ENCODE assay signal across 8 cellular contexts in genomic region chrX:102746134-102746584, GRCh38. TPM values are rescaled to one million over a fixed set of nuclear protein-coding genes. Genes with fewer than 3 reads are reported as not detected.
A peak's percentile ranks its signal among the peaks of the same experiment; 100 is the strongest.
DNase-seq lines count a peak whose midpoint lies in the region; ATAC-seq lines count a peak whose summit lies in the region.

No MANE protein-coding gene starts in this region.

- H3K36me3 ChIP-seq in esophagus (ENCODE audit: control insufficient read depth in 2 of 2, insufficient read depth in 2 of 2, low read length in 1 of 2): no peaks in the 10 kb centered on the region

- peak overlapping the region; percentile 82 to 90 (median 85) for H3K4me3 Mint-ChIP-seq in naive B cell

- ATAC-seq in naive B cell (ENCODE audit: low read depth in 2 of 2): peak; percentile 25 to 32
- ATAC-seq in GM21619 (IDR thresholded peaks at IDR 0.05; ENCODE audit: unreplicated experiment): no peak

- H3K4me1 Mint-ChIP-seq in naive B cell: peaks cover 0 to 3% (median 0%) of the 10 kb centered on the region in 3 donors

- no peaks in the 10 kb centered on the region for H3K9me3 ChIP-seq in esophagus (ENCODE audit: control insufficient read depth in 2 of 2, insufficient read depth in 1 of 2, low read depth in 1 of 2, low read length in 1 of 2)

- H3K27ac Mint-ChIP-seq in naive B cell: peak overlapping the region in 1 of 6 donors; percentile 87

- no peak overlapping the region for H3K27ac ChIP-seq in esophagus (ENCODE audit: low read depth in 2 of 2, low read length in 1 of 2)

- H3K4me1 ChIP-seq in esophagus (ENCODE audit: control insufficient read depth in 2 of 2, insufficient read depth in 2 of 2, low read length in 1 of 2): peaks cover 0 to 3% of the 10 kb centered on the region in 2 donors

- whole genome bisulfite sequencing in esophagus, 2 donors: 2 to 22% methylated on average over 35 to 38 of the region's 38 CpGs

- no peaks in the 10 kb centered on the region for H3K27me3 ChIP-seq in esophagus (ENCODE audit: control insufficient read depth in 1 of 2, insufficient read depth in 2 of 2, low read length in 2 of 2)

- DNase-seq in activated CD4-positive, alpha-beta T cell treated with anti-CD3 and anti-CD28 coated beads for 48 hours: peak; percentile 7
- DNase-seq in naive B cell: no peak
- DNase-seq in retina: no peak
- DNase-seq in NCI-H2196 treated with DMSO at 0.1 percent for 48 hours (lab: John Stamatoyannopoulos, UW; ENCODE audit: unreplicated experiment): no peak
- DNase-seq in posterior vena cava (ENCODE audit: low spot score): no peak

- peaks cover 0 to 23% (median 0%) of the 10 kb centered on the region in 3 donors for H3K27me3 Mint-ChIP-seq in naive B cell

- no peaks in the 10 kb centered on the region for H3K36me3 Mint-ChIP-seq in naive B cell

- H3K9me3 Mint-ChIP-seq in naive B cell: no peaks in the 10 kb centered on the region

- H3K4me3 ChIP-seq in GM08714 (ENCODE audit: low read length) (peak overlapping the region; percentile 10; the same call in 1 of the 2 replicates), esophagus (ENCODE audit: low read depth in 1 of 2, low read length in 2 of 2) (peak overlapping the region; percentile 39 to 54)

- intact Hi-C loops in posterior vena cava (cut with DNase I): no loop called here

RNA-seq across cellular contexts. Expression of gene GPRASP3, which starts 25.6 kb away (rescaled TPM):
- polyA plus RNA-seq in esophagus: under 1 TPM; 0.39 to 0.72 TPM
- polyA plus RNA-seq in naive B cell (ENCODE audit: low read depth in 6 of 6): under 1 TPM in 4 of 6 donors, not detected in 2; 0.23 to 0.57 (median 0.38) TPM
- total RNA-seq in posterior vena cava: 1 to 10 TPM; 4.5 to 6.7 TPM

RNA-seq across cellular contexts. Expression of gene GPRASP2, which starts 33.9 kb away (rescaled TPM):
- polyA plus RNA-seq in esophagus: 1 to 10 TPM; 1.5 to 3.0 TPM
- 1 to 10 TPM in 1 of 6 donors, under 1 TPM in 5; 0.19 to 2.9 (median 0.27) TPM for polyA plus RNA-seq in naive B cell (ENCODE audit: low read depth in 6 of 6)
- 10 to 100 TPM in 1 of 2 donors, 1 to 10 TPM in 1; 9.3 to 11.5 TPM for total RNA-seq in posterior vena cava
